Comparison of ENCODE assay signal across 14 cellular contexts in the genomic region with DNA sequence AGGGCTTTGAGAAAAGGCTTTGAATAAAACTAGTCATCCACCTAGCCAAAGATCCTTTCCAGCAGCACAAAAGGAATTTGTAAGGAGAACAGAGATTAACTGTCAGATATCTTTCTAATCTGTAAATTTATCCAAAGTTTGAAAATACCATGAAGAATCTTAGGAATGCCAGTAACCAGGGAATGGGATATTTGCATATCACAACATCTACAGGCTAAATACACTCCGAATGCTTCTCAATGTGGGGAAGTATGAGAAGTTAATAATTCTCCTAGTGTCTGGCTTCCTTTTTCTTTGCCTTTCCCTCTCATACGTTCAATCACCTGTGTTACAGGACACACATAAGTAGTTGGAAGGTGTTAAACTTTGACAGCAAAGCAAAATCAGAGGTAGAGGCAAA. TPM values are rescaled to one million over a fixed set of nuclear protein-coding genes. Genes with fewer than 3 reads are reported as not detected.
DNase-seq lines count a peak whose midpoint lies in the region; ATAC-seq, FAIRE-seq and TF ChIP-seq lines count a peak whose summit lies in the region.
"Had no signal": no experiment of that assay in that cellular context is flagged by ENCODE, and none has a peak within 500 bp of the region (broad histone marks: within the 10 kb centered on the region; RNA-seq: fewer than 3 reads in every experiment).

No MANE protein-coding gene starts in this region.

- DNase-seq in Caco-2 (peak in 1 of 2 experiments; percentile 47), SK-MEL-5 (ENCODE audit: low read depth, low spot score) (peak; percentile 28), hepatic stellate cell (ENCODE audit: low spot score) (peak; percentile 58), pancreas (no peak), activated gamma-delta T cell (lab: John Stamatoyannopoulos, UW) (no peak), neural progenitor cell (ENCODE audit: low spot score) (no peak)
- no peak for DNase-seq in CD8-positive, alpha-beta memory T cell
- DNase-seq: activated CD4-positive, alpha-beta T cell treated with anti-CD3 and anti-CD28 coated beads for 48 hours; activated T-cell treated with anti-CD3 and anti-CD28 coated beads, Interleukin-2, amount 50 U/mL, for 1 hour; NCI-H1694; NCI-H748 treated with DMSO at 0.1 percent for 48 hours had no signal

- H3K4me3 Mint-ChIP-seq in Caco-2 (ENCODE audit: unreplicated experiment), result peak overlapping the region; percentile 38
- no peak overlapping the region for H3K4me3 Mint-ChIP-seq in CD8-positive, alpha-beta memory T cell
- no peak overlapping the region for H3K4me3 Mint-ChIP-seq in neural progenitor cell
- H3K4me3 Mint-ChIP-seq: neural crest cell had no signal

- H3K36me3 ChIP-seq in Caco-2 (ENCODE audit: control insufficient read depth, insufficient read depth, low read length), result peaks cover 5% of the 10 kb centered on the region; the same call in 1 of the 2 replicates
- H3K36me3 ChIP-seq in pancreas, result peaks cover 4 to 42% (median 6%) of the 10 kb centered on the region in 3 donors
- peaks cover 33% of the 10 kb centered on the region for H3K36me3 ChIP-seq in CD8-positive, alpha-beta memory T cell (ENCODE audit: insufficient read depth, low read length)
- peaks cover 14% of the 10 kb centered on the region for H3K36me3 ChIP-seq in neural progenitor cell

- 42 to 43% methylated on average over 2 of the region's 2 CpGs for WGBS in pancreas, 2 donors

- peak overlapping the region; percentile 70 for H3K27ac Mint-ChIP-seq in Caco-2 (ENCODE audit: unreplicated experiment)
- H3K27ac Mint-ChIP-seq in CD8-positive, alpha-beta memory T cell, result no peak overlapping the region
- H3K27ac Mint-ChIP-seq in neural progenitor cell, result no peak overlapping the region

- H2AFZ ChIP-seq in neural progenitor cell (replicated peaks), result no peak overlapping the region

- no peak overlapping the region for H3K27ac ChIP-seq in pancreas
- H3K27ac ChIP-seq in CD8-positive, alpha-beta memory T cell (ENCODE audit: low read depth, low read length), result no peak overlapping the region
- H3K27ac ChIP-seq in neural progenitor cell, result no peak overlapping the region
- H3K27ac ChIP-seq: RWPE1 had no signal

- peaks cover 42% of the 10 kb centered on the region for H3K4me1 ChIP-seq in Caco-2
- H3K4me1 ChIP-seq in pancreas, result peaks cover 0 to 3% (median 0%) of the 10 kb centered on the region in 3 donors
- peaks cover 4% of the 10 kb centered on the region for H3K4me1 ChIP-seq in CD8-positive, alpha-beta memory T cell (ENCODE audit: insufficient read depth, low read length)
- H3K4me1 ChIP-seq in neural progenitor cell, result peaks cover 3% of the 10 kb centered on the region

- no peaks in the 10 kb centered on the region for H3K27me3 Mint-ChIP-seq in Caco-2 (ENCODE audit: insufficient read depth, unreplicated experiment)
- no peaks in the 10 kb centered on the region for H3K27me3 Mint-ChIP-seq in CD8-positive, alpha-beta memory T cell
- H3K27me3 Mint-ChIP-seq in neural progenitor cell (ENCODE audit: insufficient read depth, low read depth), result no peaks in the 10 kb centered on the region

- no peak overlapping the region for H3K9ac ChIP-seq in neural progenitor cell

- intact Hi-C loops in Caco-2 (cut with micrococcal nuclease; ENCODE audit: unreplicated experiment) (loop anchor here (5.0 kb wide), 1 partner anchor 281 kb away; no protein-coding TSS in a partner anchor), pancreas (cut with DNase I) (loop anchor here in 2 of 3 donors (10.0 kb wide), 2 partner anchors 103 to 263 kb away; a partner anchor contains a TSS)

- TSS peak; percentile 34 for BruUV-seq in Caco-2 (replicated peaks; lab: Mats Ljungman, UMichigan)

- H3K79me2 ChIP-seq in neural progenitor cell (ENCODE audit: low read depth), result peaks cover 1% of the 10 kb centered on the region

- ATAC-seq in pancreas (peak in 3 of 4 donors; percentile 36 to 68 (median 50)), HG02970 (IDR thresholded peaks at IDR 0.05; ENCODE audit: low FRiP score, unreplicated experiment) (no peak)

- no peak overlapping the region for H3K4me3 ChIP-seq in Caco-2 (ENCODE audit: low read depth, low read length)
- H3K4me3 ChIP-seq in pancreas, result no peak overlapping the region
- H3K4me3 ChIP-seq in CD8-positive, alpha-beta memory T cell (ENCODE audit: low read length), result no peak overlapping the region
- H3K4me3 ChIP-seq in neural progenitor cell, result no peak overlapping the region

- no peak for FAIRE-seq in pancreas (lab: Jason Lieb, UNC)

- CTCF ChIA-PET in Caco-2 (lab: Charles Lee), result interaction anchor here (0.7 kb wide), 1 partner anchor 169 kb away, joined by 5 read pairs; no protein-coding TSS in a partner anchor
- CTCF ChIA-PET in CD8-positive, alpha-beta memory T cell (lab: Charles Lee), result interaction anchor here (1.3 to 2.0 kb wide), 4 partner anchors 9 to 280 kb away, joined by 3 to 9 read pairs (median 8); a partner anchor contains a TSS

- H3K27me3 ChIP-seq in Caco-2 (replicated peaks; ENCODE audit: control insufficient read depth, insufficient read depth, low read length), result no peaks in the 10 kb centered on the region
- H3K27me3 ChIP-seq in pancreas, result no peaks in the 10 kb centered on the region
- H3K27me3 ChIP-seq in CD8-positive, alpha-beta memory T cell (ENCODE audit: insufficient read depth, low read length, poor library complexity, severe bottlenecking), result no peaks in the 10 kb centered on the region
- no peaks in the 10 kb centered on the region for H3K27me3 ChIP-seq in neural progenitor cell

- H3F3A ChIP-seq in neural progenitor cell (ENCODE audit: low read depth), result no peaks in the 10 kb centered on the region

- no peak for TF ChIP-seq CTCF in Caco-2 (IDR thresholded peaks at IDR 0.05; ENCODE audit: insufficient read depth in 1 of 2, low read depth in 1 of 2, low read length in 1 of 2, severe bottlenecking in 1 of 2, unreplicated experiment in 1 of 2)
- TF ChIP-seq CTCF in pancreas (IDR thresholded peaks at IDR 0.05), result no peak
- TF ChIP-seq CTCF in neural progenitor cell (IDR thresholded peaks at IDR 0.05), result no peak

- POLR2A ChIA-PET in Caco-2 (lab: Charles Lee), result no interaction called here
- POLR2A ChIA-PET in CD8-positive, alpha-beta memory T cell (lab: Charles Lee), result no interaction called here

- H3K36me3 Mint-ChIP-seq in Caco-2 (ENCODE audit: insufficient read depth, unreplicated experiment) (peaks cover 32% of the 10 kb centered on the region), neural progenitor cell (peaks cover 16% of the 10 kb centered on the region)
- peaks cover 7 to 70% (median 24%) of the 10 kb centered on the region in 3 donors for H3K36me3 Mint-ChIP-seq in CD8-positive, alpha-beta memory T cell

- H3K4me1 Mint-ChIP-seq in Caco-2 (ENCODE audit: low read depth, unreplicated experiment), result peaks cover 10% of the 10 kb centered on the region
- peaks cover 8 to 19% (median 11%) of the 10 kb centered on the region in 3 donors for H3K4me1 Mint-ChIP-seq in CD8-positive, alpha-beta memory T cell
- no peaks in the 10 kb centered on the region for H3K4me1 Mint-ChIP-seq in neural progenitor cell

- H3K4me2 ChIP-seq in neural progenitor cell, result no peak overlapping the region

- H4K20me1 ChIP-seq in neural progenitor cell (ENCODE audit: low read depth), result no peaks in the 10 kb centered on the region

- in situ Hi-C loops in SK-MEL-5 (cut with HindIII; ENCODE audit: low pct_unique_long_range_greater_than_20kb, low sequenced_read_pairs), result loop anchor here (25.0 kb wide), 1 partner anchor 266 kb away; no protein-coding TSS in a partner anchor

- no peaks in the 10 kb centered on the region for H3K9me3 Mint-ChIP-seq in Caco-2 (ENCODE audit: unreplicated experiment)
- no peaks in the 10 kb centered on the region for H3K9me3 Mint-ChIP-seq in CD8-positive, alpha-beta memory T cell
- H3K9me3 Mint-ChIP-seq in neural progenitor cell, result no peaks in the 10 kb centered on the region
- H3K9me3 Mint-ChIP-seq: neural crest cell had no signal

- H3K9me3 ChIP-seq in Caco-2 (no peaks in the 10 kb centered on the region), pancreas (no peaks in the 10 kb centered on the region), neural progenitor cell (ENCODE audit: low read depth) (no peaks in the 10 kb centered on the region)
- no peaks in the 10 kb centered on the region for H3K9me3 ChIP-seq in CD8-positive, alpha-beta memory T cell (ENCODE audit: low read length)

RNA-seq across cellular contexts. Expression of a gene that starts 7.8 kb away (rescaled TPM):
- 47.6 and 57.0 TPM in 2 replicates for total RNA-seq in Caco-2 (2022)
- 46.4 and 49.2 TPM in 2 replicates for total RNA-seq in SK-MEL-5 (2014; rRNA removed; shearing (Covaris generic))
- polyA plus RNA-seq in SK-MEL-5 (2015; cell fraction: cytosol; rRNA removed), result 47.6 and 50.8 TPM in 2 replicates
- polyA plus RNA-seq in SK-MEL-5 (2015; cell fraction: nucleus; rRNA removed), result 9.0 and 10.8 TPM in 2 replicates
- total RNA-seq in pancreas, result 10 to 100 TPM; 16.5 to 32.3 (median 22.1) TPM
- polyA plus RNA-seq in pancreas, result 10 to 100 TPM; 20.6 to 59.1 TPM
- total RNA-seq in CD8-positive, alpha-beta memory T cell, result 10 to 100 TPM; 41.0 to 42.0 TPM
- 84.6 TPM for polyA plus RNA-seq in CD8-positive, alpha-beta memory T cell
- total RNA-seq in neural progenitor cell (ENCODE audit: low replicate concordance), result 60.3 and 100 TPM in 2 replicates

RNA-seq across cellular contexts. Expression of a gene that starts 7.9 kb away (rescaled TPM):
- 21.3 and 21.9 TPM in 2 replicates for total RNA-seq in Caco-2 (2022)
- total RNA-seq in SK-MEL-5 (2014; rRNA removed; shearing (Covaris generic)), result 32.2 and 34.1 TPM in 2 replicates
- polyA plus RNA-seq in SK-MEL-5 (2015; cell fraction: cytosol; rRNA removed), result 25.6 and 28.5 TPM in 2 replicates
- 28.1 and 48.2 TPM in 2 replicates for polyA plus RNA-seq in SK-MEL-5 (2015; cell fraction: nucleus; rRNA removed)
- total RNA-seq in pancreas, result 10 to 100 TPM in 3 of 6 donors, 1 to 10 TPM in 3; 8.9 to 17.2 (median 11.0) TPM
- 10 to 100 TPM; 10.6 to 15.5 TPM for polyA plus RNA-seq in pancreas
- 10 to 100 TPM; 21.1 to 21.3 TPM for total RNA-seq in CD8-positive, alpha-beta memory T cell
- 19.3 TPM for polyA plus RNA-seq in CD8-positive, alpha-beta memory T cell
- 25.7 and 36.2 TPM in 2 replicates for total RNA-seq in neural progenitor cell (ENCODE audit: low replicate concordance)

Comparison
In these comparisons a context has a peak if more than half of its experiments do, and no peak if none do; other contexts are left out.
1. DNase-seq: peak in SK-MEL-5 (single experiment) and hepatic stellate cell (single experiment); none in pancreas (0 of 6), activated gamma-delta T cell (single experiment), CD8-positive, alpha-beta memory T cell (0 of 5) and neural progenitor cell (single experiment).